19 cellular contexts compared by ENCODE assay signal in genomic region chr11:2259897-2260451, GRCh38. TPM values are rescaled to one million over a fixed set of nuclear protein-coding genes. Genes with fewer than 3 reads are reported as not detected.
"Had no signal": no experiment of that assay in that cellular context is flagged by ENCODE, and none has a peak within 500 bp of the region (broad histone marks: within the 10 kb centered on the region; RNA-seq: fewer than 3 reads in every experiment).

No MANE protein-coding gene starts in this region.

- H3K27me3 ChIP-seq: hepatocyte had no signal

- H3K27ac ChIP-seq: epithelial cell of prostate, foreskin keratinocyte, hepatocyte, neutrophil, suprapubic skin, WERI-Rb-1 had no signal

- H3K27me3 Mint-ChIP-seq: activated naive CD4-positive, alpha-beta T cell treated with anti-CD3 and anti-CD28 coated beads, Interleukin-2, amount 50 U/mL, for 24 hours; effector memory CD8-positive, alpha-beta T cell; stimulated activated naive CD8-positive, alpha-beta T cell treated with anti-CD3 and anti-CD28 coated beads, Interleukin-15, Interleukin-2, amounts not matched to agents 100 ng/mL and 50 ng/mL, for 24 hours had no signal

- H3K4me1 Mint-ChIP-seq: activated naive CD4-positive, alpha-beta T cell treated with anti-CD3 and anti-CD28 coated beads, Interleukin-2, amount 50 U/mL, for 24 hours had no signal

- H3K27ac Mint-ChIP-seq: activated CD4-positive, alpha-beta memory T cell treated with anti-CD3 and anti-CD28 coated beads for 36 hours; activated naive CD4-positive, alpha-beta T cell treated with anti-CD3 and anti-CD28 coated beads, Interleukin-2, amount 50 U/mL, for 24 hours; effector memory CD8-positive, alpha-beta T cell; natural killer cell; stimulated activated naive CD8-positive, alpha-beta T cell treated with anti-CD3 and anti-CD28 coated beads, Interleukin-15, Interleukin-2, amounts not matched to agents 100 ng/mL and 50 ng/mL, for 24 hours had no signal

- H3K9me3 Mint-ChIP-seq: activated naive CD4-positive, alpha-beta T cell treated with anti-CD3 and anti-CD28 coated beads, Interleukin-2, amount 50 U/mL, for 24 hours; activated T-cell treated with anti-CD3 and anti-CD28 coated beads, Interleukin-2, amount 50 U/mL, for 4 hours; effector memory CD8-positive, alpha-beta T cell; natural killer cell; stimulated activated naive CD8-positive, alpha-beta T cell treated with anti-CD3 and anti-CD28 coated beads, Interleukin-15, Interleukin-2, amounts not matched to agents 100 ng/mL and 50 ng/mL, for 24 hours had no signal

- H3K36me3 Mint-ChIP-seq: activated CD4-positive, alpha-beta memory T cell treated with anti-CD3 and anti-CD28 coated beads for 36 hours; activated naive CD4-positive, alpha-beta T cell treated with anti-CD3 and anti-CD28 coated beads, Interleukin-2, amount 50 U/mL, for 24 hours; natural killer cell had no signal

- H3K4me3 ChIP-seq: hepatocyte, lung, suprapubic skin had no signal

- H3K4me3 Mint-ChIP-seq: activated CD4-positive, alpha-beta memory T cell treated with anti-CD3 and anti-CD28 coated beads for 36 hours; activated naive CD4-positive, alpha-beta T cell treated with anti-CD3 and anti-CD28 coated beads, Interleukin-2, amount 50 U/mL, for 24 hours; activated T-cell treated with anti-CD3 and anti-CD28 coated beads, Interleukin-2, amount 50 U/mL, for 4 hours; effector memory CD8-positive, alpha-beta T cell; natural killer cell; stimulated activated naive CD8-positive, alpha-beta T cell treated with anti-CD3 and anti-CD28 coated beads, Interleukin-15, Interleukin-2, amounts not matched to agents 100 ng/mL and 50 ng/mL, for 24 hours had no signal

- DNase-seq: activated CD4-positive, alpha-beta memory T cell treated with anti-CD3 and anti-CD28 coated beads for 36 hours; activated T-cell treated with anti-CD3 and anti-CD28 coated beads, Interleukin-2, amount 50 U/mL, for 4 hours; effector memory CD8-positive, alpha-beta T cell; foreskin keratinocyte; left colon; natural killer cell; WERI-Rb-1 had no signal

- H3K36me3 ChIP-seq: neutrophil, suprapubic skin, WERI-Rb-1 had no signal

- H3K9me3 ChIP-seq: neutrophil, suprapubic skin had no signal

- ATAC-seq: activated T-cell treated with anti-CD3 and anti-CD28 coated beads, Interleukin-2, amount 50 U/mL, for 4 hours; effector memory CD8-positive, alpha-beta T cell; foreskin keratinocyte; left colon; natural killer cell had no signal

RNA-seq across cellular contexts. Expression of gene ASCL2, which starts 10.4 kb away (rescaled TPM):
- total RNA-seq: chondrocyte, dermis microvascular lymphatic vessel endothelial cell, fibroblast of lung, renal cortical epithelial cell, skeletal muscle tissue had no signal

RNA-seq across cellular contexts. Expression of gene C11orf21, which starts 41.7 kb away (rescaled TPM):
- total RNA-seq: chondrocyte, dermis microvascular lymphatic vessel endothelial cell, foreskin keratinocyte had no signal

RNA-seq across cellular contexts. Expression of gene TSPAN32, which starts 41.8 kb away (rescaled TPM):
- total RNA-seq: chondrocyte, dermis microvascular lymphatic vessel endothelial cell, foreskin keratinocyte, renal cortical epithelial cell had no signal
